ENCODE assay signal across 1 cellular context in genomic region chr3:52373676-52374075, GRCh38.
TF ChIP-seq lines count a peak whose summit lies in the region.

No MANE protein-coding gene starts in this region.

TF ChIP-seq in K562, 482 proteins besides CTCF, POLR2A, EP300 and RAD21:
- TF ChIP-seq DIDO1 (tag; IDR thresholded peaks at IDR 0.05; ENCODE audit: low read depth) (no peak), NFE2 (IDR thresholded peaks at IDR 0.05; ENCODE audit: low read depth) (no peak), SAFB (IDR thresholded peaks at IDR 0.05; ENCODE audit: borderline replicate concordance, low read depth, low read length) (no peak), ZNF830 (CRISPR knock-in tag; IDR thresholded peaks at IDR 0.05) (no peak), EP400 (IDR thresholded peaks at IDR 0.05) (no peak), U2AF2 (optimal IDR thresholded peaks at IDR 0.05; ENCODE audit: low read depth, low read length) (no peak), ZNF780A (CRISPR knock-in tag; IDR thresholded peaks at IDR 0.05) (no peak), BRD4 (IDR thresholded peaks at IDR 0.05) (no peak), DACH1 (IDR thresholded peaks at IDR 0.05; ENCODE audit: partially characterized antibody) (no peak), ZKSCAN8 (CRISPR knock-in tag; IDR thresholded peaks at IDR 0.05) (no peak), MBD2 (IDR thresholded peaks at IDR 0.05; ENCODE audit: borderline replicate concordance, low read depth) (no peak), CREBBP (IDR thresholded peaks at IDR 0.05; ENCODE audit: low read depth, low read length) (no peak), PATZ1 (CRISPR knock-in tag; IDR thresholded peaks at IDR 0.05; ENCODE audit: borderline replicate concordance) (no peak), NCOR1 (IDR thresholded peaks at IDR 0.05) (no peak), RERE (CRISPR knock-in tag; IDR thresholded peaks at IDR 0.05; ENCODE audit: borderline replicate concordance) (no peak), ARID2 (IDR thresholded peaks at IDR 0.05) (no peak), ZNF436 (CRISPR knock-in tag; IDR thresholded peaks at IDR 0.05) (no peak)
TF ChIP-seq in K562: peak in this region for 0.
